Comparison of ENCODE assay signal across 8 cellular contexts in the genomic region with DNA sequence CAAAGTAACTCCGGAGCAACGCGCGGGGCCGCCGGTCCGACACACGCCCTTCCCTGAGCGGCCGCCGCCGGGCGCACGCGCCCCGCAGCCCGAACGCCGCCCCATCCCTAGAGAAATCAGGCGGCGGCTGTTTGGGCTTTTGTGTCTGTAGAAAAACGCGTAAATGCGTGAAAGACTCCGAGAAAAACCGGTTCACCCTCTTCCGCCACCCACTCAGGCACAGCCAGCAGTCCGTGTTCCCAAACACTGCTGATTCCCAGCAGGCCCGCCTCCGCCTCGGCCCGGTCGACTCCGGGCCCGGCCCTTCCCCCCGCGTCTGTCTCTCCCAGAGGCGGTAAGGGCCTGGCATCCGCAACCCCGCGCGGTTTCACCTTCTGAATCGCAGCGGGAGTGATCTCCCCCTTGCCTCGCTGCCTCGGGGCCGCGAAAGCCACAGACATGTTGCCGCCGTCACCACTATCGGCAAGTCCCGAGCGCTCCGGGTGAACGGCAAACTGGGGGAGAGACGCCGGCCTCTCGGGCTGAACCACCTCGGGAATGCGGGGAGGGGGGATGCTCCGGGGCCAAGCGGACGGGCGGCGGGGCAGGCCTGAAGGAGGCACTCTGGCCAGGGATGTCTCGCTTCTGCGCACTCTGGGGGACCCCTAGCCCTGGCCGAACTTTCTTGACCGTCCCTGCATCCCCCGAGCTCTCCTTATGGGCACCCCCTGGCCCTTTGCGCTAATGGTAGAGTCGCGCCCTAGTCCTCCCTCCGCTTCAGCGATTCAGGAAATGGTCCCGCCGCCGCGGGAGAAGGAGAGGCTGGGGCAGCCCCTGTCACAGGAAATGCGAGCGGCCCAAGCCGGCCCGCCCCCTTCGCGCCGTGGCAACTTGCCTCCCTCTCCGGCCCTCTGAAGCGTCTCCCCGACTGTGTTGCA. TPM values are rescaled to one million over a fixed set of nuclear protein-coding genes. Genes with fewer than 3 reads are reported as not detected.
DNase-seq lines count a peak whose midpoint lies in the region; ATAC-seq and TF ChIP-seq lines count a peak whose summit lies in the region.

A gene with protein sequence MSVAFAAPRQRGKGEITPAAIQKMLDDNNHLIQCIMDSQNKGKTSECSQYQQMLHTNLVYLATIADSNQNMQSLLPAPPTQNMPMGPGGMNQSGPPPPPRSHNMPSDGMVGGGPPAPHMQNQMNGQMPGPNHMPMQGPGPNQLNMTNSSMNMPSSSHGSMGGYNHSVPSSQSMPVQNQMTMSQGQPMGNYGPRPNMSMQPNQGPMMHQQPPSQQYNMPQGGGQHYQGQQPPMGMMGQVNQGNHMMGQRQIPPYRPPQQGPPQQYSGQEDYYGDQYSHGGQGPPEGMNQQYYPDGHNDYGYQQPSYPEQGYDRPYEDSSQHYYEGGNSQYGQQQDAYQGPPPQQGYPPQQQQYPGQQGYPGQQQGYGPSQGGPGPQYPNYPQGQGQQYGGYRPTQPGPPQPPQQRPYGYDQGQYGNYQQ (minus strand): TSS at position 484 of the 917 bp plus-strand sequence. CDS start 44 bp downstream, at position 440.

- H3K4me1 ChIP-seq in esophagus (ENCODE audit: control insufficient read depth in 2 of 2, insufficient read depth in 2 of 2, low read length in 1 of 2) (no peaks in the 10 kb centered on the region), muscle layer of colon (ENCODE audit: insufficient read depth, low read length) (peaks cover 19% of the 10 kb centered on the region)

- ATAC-seq in GM21576 (IDR thresholded peaks at IDR 0.05; ENCODE audit: unreplicated experiment) = peak; percentile 78
- ATAC-seq in activated T-cell treated with anti-CD3 and anti-CD28 coated beads, Interleukin-2, amount 50 U/mL, for 4 hours = peak; percentile 81 to 87

- DNase-seq in DMS153 (lab: John Stamatoyannopoulos, UW) = peak; percentile 80
- peak; percentile 85 for DNase-seq in activated T-cell treated with anti-CD3 and anti-CD28 coated beads, Interleukin-2, amount 50 U/mL, for 4 hours
- peak; percentile 82 for DNase-seq in stimulated activated CD8-positive, alpha-beta memory T cell treated with anti-CD3 and anti-CD28 coated beads, Interleukin-7, amount 100 ng/mL, for 24 hours (ENCODE audit: low read depth)

- peaks cover 35% of the 10 kb centered on the region for H3K4me1 Mint-ChIP-seq in activated T-cell treated with anti-CD3 and anti-CD28 coated beads, Interleukin-2, amount 50 U/mL, for 4 hours (ENCODE audit: low read depth)

- H3K4me3 ChIP-seq in esophagus (ENCODE audit: low read depth in 1 of 2, low read length in 2 of 2) (peak within 1 kb of the TSS; percentile 98 to 99), muscle layer of colon (ENCODE audit: low read depth in 1 of 2, low read length in 2 of 2) (peak within 1 kb of the TSS; percentile 82 to 95)

- peaks cover 8% of the 10 kb centered on the region for H3K36me3 Mint-ChIP-seq in activated T-cell treated with anti-CD3 and anti-CD28 coated beads, Interleukin-2, amount 50 U/mL, for 4 hours (ENCODE audit: insufficient read depth)

- H3K4me3 Mint-ChIP-seq in activated T-cell treated with anti-CD3 and anti-CD28 coated beads, Interleukin-2, amount 50 U/mL, for 4 hours = peak within 1 kb of the TSS; percentile 96

- H3K27ac ChIP-seq in esophagus (ENCODE audit: low read depth in 2 of 2, low read length in 1 of 2) = peak within 1 kb of the TSS; percentile 100
- H3K27ac ChIP-seq in muscle layer of colon (ENCODE audit: low read depth, low read length) = peak within 1 kb of the TSS; percentile 98

- WGBS in esophagus, 2 donors = 1% methylated on average over 81 to 89 of the region's 89 CpGs

- H3K9ac ChIP-seq in muscle layer of colon (ENCODE audit: low read length) = peak within 1 kb of the TSS; percentile 75

- no peaks in the 10 kb centered on the region for H3K9me3 Mint-ChIP-seq in activated T-cell treated with anti-CD3 and anti-CD28 coated beads, Interleukin-2, amount 50 U/mL, for 4 hours

- H3K27me3 ChIP-seq in esophagus (ENCODE audit: control insufficient read depth in 1 of 2, insufficient read depth in 2 of 2, low read length in 2 of 2) (no peaks in the 10 kb centered on the region), muscle layer of colon (ENCODE audit: control insufficient read depth in 1 of 2, insufficient read depth in 2 of 2, low read length in 2 of 2) (no peaks in the 10 kb centered on the region)

- H3K27me3 Mint-ChIP-seq in activated T-cell treated with anti-CD3 and anti-CD28 coated beads, Interleukin-2, amount 50 U/mL, for 4 hours (ENCODE audit: low read depth) = no peaks in the 10 kb centered on the region

- no peaks in the 10 kb centered on the region for H3K36me3 ChIP-seq in esophagus (ENCODE audit: control insufficient read depth in 2 of 2, insufficient read depth in 2 of 2, low read length in 1 of 2)
- peaks cover 9% of the 10 kb centered on the region for H3K36me3 ChIP-seq in muscle layer of colon (ENCODE audit: insufficient read depth, low read length)

- no peak for TF ChIP-seq RAD21 in Ishikawa (IDR thresholded peaks at IDR 0.05; ENCODE audit: low read depth)

- peak; percentile 11; the same call in 1 of the 2 replicates for TF ChIP-seq EP300 in Ishikawa (IDR thresholded peaks at IDR 0.05; ENCODE audit: borderline replicate concordance)

- H3K9me3 ChIP-seq in esophagus (ENCODE audit: control insufficient read depth in 2 of 2, insufficient read depth in 1 of 2, low read depth in 1 of 2, low read length in 1 of 2) = no peaks in the 10 kb centered on the region
- no peaks in the 10 kb centered on the region for H3K9me3 ChIP-seq in muscle layer of colon (ENCODE audit: low read length)

TF ChIP-seq in Ishikawa, 13 proteins besides CTCF, POLR2A, EP300 and RAD21 (continues in another document):
- TF ChIP-seq ZBTB7A (IDR thresholded peaks at IDR 0.05; ENCODE audit: low read depth) (no peak), TEAD4 (IDR thresholded peaks at IDR 0.05) (0 out of 2 replicates have a peak, but pooled peaks have one; percentile 5), NFIC (IDR thresholded peaks at IDR 0.05) (peak; percentile 25; the same call in 1 of the 2 replicates), TCF12 (IDR thresholded peaks at IDR 0.05; ENCODE audit: low read depth) (peak; percentile 33; the same call in 1 of the 2 replicates)
- TF ChIP-seq, protein P1, sequence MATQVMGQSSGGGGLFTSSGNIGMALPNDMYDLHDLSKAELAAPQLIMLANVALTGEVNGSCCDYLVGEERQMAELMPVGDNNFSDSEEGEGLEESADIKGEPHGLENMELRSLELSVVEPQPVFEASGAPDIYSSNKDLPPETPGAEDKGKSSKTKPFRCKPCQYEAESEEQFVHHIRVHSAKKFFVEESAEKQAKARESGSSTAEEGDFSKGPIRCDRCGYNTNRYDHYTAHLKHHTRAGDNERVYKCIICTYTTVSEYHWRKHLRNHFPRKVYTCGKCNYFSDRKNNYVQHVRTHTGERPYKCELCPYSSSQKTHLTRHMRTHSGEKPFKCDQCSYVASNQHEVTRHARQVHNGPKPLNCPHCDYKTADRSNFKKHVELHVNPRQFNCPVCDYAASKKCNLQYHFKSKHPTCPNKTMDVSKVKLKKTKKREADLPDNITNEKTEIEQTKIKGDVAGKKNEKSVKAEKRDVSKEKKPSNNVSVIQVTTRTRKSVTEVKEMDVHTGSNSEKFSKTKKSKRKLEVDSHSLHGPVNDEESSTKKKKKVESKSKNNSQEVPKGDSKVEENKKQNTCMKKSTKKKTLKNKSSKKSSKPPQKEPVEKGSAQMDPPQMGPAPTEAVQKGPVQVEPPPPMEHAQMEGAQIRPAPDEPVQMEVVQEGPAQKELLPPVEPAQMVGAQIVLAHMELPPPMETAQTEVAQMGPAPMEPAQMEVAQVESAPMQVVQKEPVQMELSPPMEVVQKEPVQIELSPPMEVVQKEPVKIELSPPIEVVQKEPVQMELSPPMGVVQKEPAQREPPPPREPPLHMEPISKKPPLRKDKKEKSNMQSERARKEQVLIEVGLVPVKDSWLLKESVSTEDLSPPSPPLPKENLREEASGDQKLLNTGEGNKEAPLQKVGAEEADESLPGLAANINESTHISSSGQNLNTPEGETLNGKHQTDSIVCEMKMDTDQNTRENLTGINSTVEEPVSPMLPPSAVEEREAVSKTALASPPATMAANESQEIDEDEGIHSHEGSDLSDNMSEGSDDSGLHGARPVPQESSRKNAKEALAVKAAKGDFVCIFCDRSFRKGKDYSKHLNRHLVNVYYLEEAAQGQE (IDR thresholded peaks at IDR 0.05; ENCODE audit: low read depth) = no peak

TF ChIP-seq in PFSK-1, 5 proteins besides CTCF, POLR2A, EP300 and RAD21 (continues in another document):
- TF ChIP-seq, protein P1 (IDR thresholded peaks at IDR 0.05; ENCODE audit: insufficient read depth in 1 of 2, low read depth in 2 of 2, low read length in 2 of 2) = 0 out of 4 replicates have a peak, but pooled peaks have one; percentile 20 to 28
- TF ChIP-seq TAF1 (IDR thresholded peaks at IDR 0.05; ENCODE audit: borderline replicate concordance, insufficient read depth, low read length) (peak; percentile 90; the same call in 1 of the 2 replicates), POLR2AphosphoS5 (IDR thresholded peaks at IDR 0.05; ENCODE audit: low read depth, low read length) (peak; percentile 93), SIN3A (IDR thresholded peaks at IDR 0.05; ENCODE audit: borderline replicate concordance, insufficient read depth, low read length) (peak; percentile 55; the same call in 1 of the 2 replicates)

RNA-seq across cellular contexts. Expression of the gene that starts here (rescaled TPM):
- 62.3 TPM for polyA plus RNA-seq in PFSK-1 (2012; ENCODE audit: insufficient read length, low read depth)
- 10 to 100 TPM; 56.7 to 62.9 (median 59.3) TPM for total RNA-seq in activated T-cell treated with anti-CD3 and anti-CD28 coated beads, Interleukin-2, amount 50 U/mL, for 4 hours
- polyA plus RNA-seq in esophagus = 10 to 100 TPM; 30.4 to 40.6 TPM

Comparison
In these comparisons a context has a peak if more than half of its experiments do, and no peak if none do; other contexts are left out.
1. Peak in every context shown above with its lines: DNase-seq, ATAC-seq, H3K4me3 ChIP-seq and H3K27ac ChIP-seq.